In genomic region chr9:14313951-14314423, GRCh38 we compare ENCODE assay signal across 8 cellular contexts. TPM values are rescaled to one million over a fixed set of nuclear protein-coding genes. Genes with fewer than 3 reads are reported as not detected.
DNase-seq lines count a peak whose midpoint lies in the region; ATAC-seq and TF ChIP-seq lines count a peak whose summit lies in the region.

NFIB (minus strand) TSS chr9:14314141; CDS start chr9:14313511, 630 bp downstream.

- peak within 1 kb of the TSS; percentile 78 for H3K4me3 Mint-ChIP-seq in activated naive CD8-positive, alpha-beta T cell treated with anti-CD3 and anti-CD28 coated beads, Interleukin-2, amount 10 ng/mL, durations not matched to agents 7 days and 5 days

- TF ChIP-seq POLR2A in ovary (IDR thresholded peaks at IDR 0.05) = no peak

- H3K9me3 Mint-ChIP-seq in activated naive CD8-positive, alpha-beta T cell treated with anti-CD3 and anti-CD28 coated beads, Interleukin-2, amount 10 ng/mL, durations not matched to agents 7 days and 5 days = no peaks in the 10 kb centered on the region

- 0 to 2% (median 1%) methylated on average over 36 to 63 of the region's 63 CpGs for WGBS in ovary, 3 donors

- peaks cover 6% of the 10 kb centered on the region for H3K36me3 Mint-ChIP-seq in activated naive CD8-positive, alpha-beta T cell treated with anti-CD3 and anti-CD28 coated beads, Interleukin-2, amount 10 ng/mL, durations not matched to agents 7 days and 5 days

- DNase-seq in EL (peak; percentile 41), Karpas-422 (no peak), Right ventricle myocardium superior (peak; percentile 65), ovary (peak; percentile 75 to 82 (median 79)), NAMALWA (ENCODE audit: low spot score) (no peak), cerebellar nuclear complex (lab: John Stamatoyannopoulos, UW) (no peak), NCI-H1930 (lab: John Stamatoyannopoulos, UW) (no peak)
- DNase-seq in activated naive CD8-positive, alpha-beta T cell treated with anti-CD3 and anti-CD28 coated beads, Interleukin-2, amount 10 ng/mL, durations not matched to agents 7 days and 5 days = peak; percentile 33

- TF ChIP-seq CTCF in ovary (IDR thresholded peaks at IDR 0.05) = no peak

- H3K79me2 ChIP-seq in Karpas-422 (ENCODE audit: low read length) = no peaks in the 10 kb centered on the region

- no peaks in the 10 kb centered on the region for H4K20me1 ChIP-seq in Karpas-422 (ENCODE audit: insufficient read depth, low read depth, low read length)

- no peak for TF ChIP-seq EP300 in ovary (IDR thresholded peaks at IDR 0.05)

- no peaks in the 10 kb centered on the region for H3K9me3 ChIP-seq in Karpas-422 (ENCODE audit: low read length)
- no peaks in the 10 kb centered on the region for H3K9me3 ChIP-seq in ovary

- H3K27ac ChIP-seq in Karpas-422 (ENCODE audit: low read length) (no peak within 1 kb of the TSS), ovary (peak within 1 kb of the TSS; percentile 97 to 99)

- peak within 1 kb of the TSS; percentile 59 for H3K4me3 ChIP-seq in Karpas-422 (ENCODE audit: low read length)
- H3K4me3 ChIP-seq in ovary = peak within 1 kb of the TSS; percentile 64

- no peaks in the 10 kb centered on the region for H3K9me2 ChIP-seq in Karpas-422 (replicated peaks; ENCODE audit: insufficient read depth, low read length)

- peak within 1 kb of the TSS; percentile 77; the same call in 1 of the 2 replicates for H2AFZ ChIP-seq in Karpas-422 (ENCODE audit: low read length)

- H3K4me2 ChIP-seq in Karpas-422 (ENCODE audit: low read depth, low read length, poor library complexity, severe bottlenecking) = peak within 1 kb of the TSS; percentile 69

- H3K9ac ChIP-seq in Karpas-422 (ENCODE audit: low read length) = peak within 1 kb of the TSS; percentile 72

- H3K27ac Mint-ChIP-seq in activated naive CD8-positive, alpha-beta T cell treated with anti-CD3 and anti-CD28 coated beads, Interleukin-2, amount 10 ng/mL, durations not matched to agents 7 days and 5 days = peak within 1 kb of the TSS; percentile 21

- peaks cover 46% of the 10 kb centered on the region for H3K4me1 ChIP-seq in Karpas-422 (ENCODE audit: low read length)
- peaks cover 3% of the 10 kb centered on the region for H3K4me1 ChIP-seq in ovary (ENCODE audit: insufficient read depth)

- POLR2A ChIA-PET in activated naive CD8-positive, alpha-beta T cell treated with anti-CD3 and anti-CD28 coated beads, Interleukin-2, amount 10 ng/mL, durations not matched to agents 7 days and 5 days (lab: Charles Lee) = no interaction called here

- no peaks in the 10 kb centered on the region for H3K27me3 ChIP-seq in Karpas-422 (ENCODE audit: low read length)
- H3K27me3 ChIP-seq in ovary = no peaks in the 10 kb centered on the region

- no peak for ATAC-seq in activated naive CD8-positive, alpha-beta T cell treated with anti-CD3 and anti-CD28 coated beads, Interleukin-2, amount 10 ng/mL, durations not matched to agents 7 days and 5 days (ENCODE audit: low read depth)
- ATAC-seq in Right ventricle myocardium superior (ENCODE audit: poor library complexity) = peak; percentile 1

- peaks cover 14% of the 10 kb centered on the region for H3K4me1 Mint-ChIP-seq in activated naive CD8-positive, alpha-beta T cell treated with anti-CD3 and anti-CD28 coated beads, Interleukin-2, amount 10 ng/mL, durations not matched to agents 7 days and 5 days

- H3K27me3 Mint-ChIP-seq in activated naive CD8-positive, alpha-beta T cell treated with anti-CD3 and anti-CD28 coated beads, Interleukin-2, amount 10 ng/mL, durations not matched to agents 7 days and 5 days = peaks cover 62% of the 10 kb centered on the region

- H3K36me3 ChIP-seq in Karpas-422 (ENCODE audit: insufficient read depth, low read length) (no peaks in the 10 kb centered on the region), ovary (no peaks in the 10 kb centered on the region)

- intact Hi-C loops in Right ventricle myocardium superior (cut with DNase I) (loop anchor here (5.0 to 10.0 kb wide), 2 partner anchors 107 to 279 kb away; no protein-coding TSS in a partner anchor), ovary (cut with DNase I) (loop anchor here (5.0 to 10.0 kb wide), 5 partner anchors 109 to 279 kb away; no protein-coding TSS in a partner anchor)

RNA-seq across cellular contexts. Expression of gene NFIB, which starts in this region (rescaled TPM):
- 1.0 and 3.6 TPM in 2 replicates for total RNA-seq in Karpas-422 (2014; rRNA removed; shearing (Covaris generic); ENCODE audit: low replicate concordance)
- not detected for total RNA-seq in activated naive CD8-positive, alpha-beta T cell treated with anti-CD3 and anti-CD28 coated beads, Interleukin-2, amount 10 ng/mL, durations not matched to agents 7 days and 5 days
- 104 TPM for total RNA-seq in Right ventricle myocardium superior
- 100 to 1,000 TPM in 1 of 7 donors, 10 to 100 TPM in 6; 40.3 to 111 (median 67.6) TPM for total RNA-seq in ovary
- polyA plus RNA-seq in ovary = 10 to 100 TPM in 1 of 2 donors, 1 to 10 TPM in 1; 8.7 to 32.9 TPM

Comparison
In these comparisons a context has a peak if more than half of its experiments do, and no peak if none do; other contexts are left out.
1. Peak in DNase-seq in activated naive CD8-positive, alpha-beta T cell treated with anti-CD3 and anti-CD28 coated beads, Interleukin-2, amount 10 ng/mL, durations not matched to agents 7 days and 5 days; RNA of the gene not detected or under 1 TPM.
2. DNase-seq: peak in EL (single experiment), Right ventricle myocardium superior (single experiment) and ovary (5 of 5); none in Karpas-422 (single experiment), NAMALWA (single experiment), cerebellar nuclear complex (0 of 2) and NCI-H1930 (0 of 2).